In the genomic region with DNA sequence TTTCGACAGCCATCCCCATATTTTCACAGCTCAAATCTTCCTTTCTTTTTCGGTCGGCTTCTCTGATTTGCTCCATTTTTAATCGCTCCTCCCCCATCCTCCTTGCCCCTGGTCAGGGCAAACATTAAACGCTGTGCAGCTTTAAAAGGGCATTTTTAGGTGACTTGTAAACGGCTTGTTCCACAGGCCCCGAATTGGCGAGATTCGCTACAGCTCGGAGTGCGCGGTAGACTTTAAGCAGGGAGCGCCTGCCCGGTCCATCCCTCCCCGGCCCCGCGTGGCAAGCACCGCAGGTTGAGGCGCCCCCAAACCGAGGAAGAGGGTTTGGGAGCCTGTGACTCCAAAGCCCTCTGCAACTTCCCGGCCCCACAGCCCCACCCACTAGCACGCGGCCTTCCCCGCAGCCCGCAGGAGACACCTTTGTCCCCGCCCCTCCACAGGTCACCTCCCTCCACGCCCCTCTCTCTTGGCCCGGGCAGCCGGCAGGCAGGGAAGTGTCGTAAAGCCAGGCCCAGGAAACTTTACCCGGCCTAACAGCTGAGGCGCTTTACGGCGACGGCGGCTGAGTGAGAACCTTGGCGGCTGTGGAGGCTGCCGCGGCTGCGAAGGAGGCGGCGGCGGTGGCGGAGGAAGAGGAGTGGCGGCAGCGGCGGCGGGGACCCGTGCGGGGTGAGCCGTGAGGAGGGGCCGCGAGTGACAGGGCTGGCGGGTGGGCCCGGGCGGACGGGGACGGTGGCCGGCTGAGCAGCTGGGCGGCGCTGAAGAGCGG, we compare ENCODE assay signal across 8 cellular contexts. TPM values are rescaled to one million over a fixed set of nuclear protein-coding genes. Genes with fewer than 3 reads are reported as not detected.
DNase-seq lines count a peak whose midpoint lies in the region; TF ChIP-seq lines count a peak whose summit lies in the region.

Gene NAA30 (plus strand): TSS at position 550 of the 769 bp plus-strand sequence. CDS start 372 bp downstream, outside the sequence.

- no peaks in the 10 kb centered on the region for H3K27me3 Mint-ChIP-seq in activated naive CD4-positive, alpha-beta T cell treated with anti-CD3 and anti-CD28 coated beads for 36 hours (ENCODE audit: low read depth)

- peaks cover 11% of the 10 kb centered on the region for H3K36me3 Mint-ChIP-seq in activated naive CD4-positive, alpha-beta T cell treated with anti-CD3 and anti-CD28 coated beads for 36 hours (ENCODE audit: low read depth)

- DNase-seq in GM04504 (ENCODE audit: low read depth) (peak; percentile 86), HFF-Myc (ENCODE audit: extremely low read depth, low read depth) (peak; percentile 71), MV-4-11 (lab: John Stamatoyannopoulos, UW) (peak; percentile 80), SK-N-DZ (ENCODE audit: low spot score) (peak; percentile 91), globus pallidus (ENCODE audit: low spot score) (peak; percentile 81), nucleus accumbens (lab: John Stamatoyannopoulos, UW) (peak in 55 of 56 donors; percentile 39 to 93 (median 82)), superior temporal gyrus (ENCODE audit: extremely low spot score) (peak; percentile 77)
- peak; percentile 95 for DNase-seq in activated naive CD4-positive, alpha-beta T cell treated with anti-CD3 and anti-CD28 coated beads for 36 hours

- peak within 1 kb of the TSS; percentile 89 for H3K4me3 Mint-ChIP-seq in activated naive CD4-positive, alpha-beta T cell treated with anti-CD3 and anti-CD28 coated beads for 36 hours

- H3K4me3 ChIP-seq in HFF-Myc (replicated peaks; ENCODE audit: low read depth, low read length), result peak within 1 kb of the TSS; percentile 77

- CTCF ChIA-PET in activated naive CD4-positive, alpha-beta T cell treated with anti-CD3 and anti-CD28 coated beads for 36 hours (lab: Charles Lee), result interaction anchor here (0.7 to 1.3 kb wide), 3 partner anchors 10 to 142 kb away, joined by 3 read pairs; no protein-coding TSS in a partner anchor

- intact Hi-C loops in activated naive CD4-positive, alpha-beta T cell treated with anti-CD3 and anti-CD28 coated beads for 36 hours (cut with micrococcal nuclease), result loop anchor here (1.0 to 10.0 kb wide), 9 partner anchors 122 to 1808 kb away; partner anchors contain the start of genes AP5M1, ARID4A, DAAM1 and EXOC5

- no peaks in the 10 kb centered on the region for H3K9me3 Mint-ChIP-seq in activated naive CD4-positive, alpha-beta T cell treated with anti-CD3 and anti-CD28 coated beads for 36 hours

- H3K27ac Mint-ChIP-seq in activated naive CD4-positive, alpha-beta T cell treated with anti-CD3 and anti-CD28 coated beads for 36 hours, result peak within 1 kb of the TSS; percentile 93

- no peak for TF ChIP-seq CTCF in HFF-Myc (IDR thresholded peaks at IDR 0.05; ENCODE audit: low read depth, low read length, missing control alignments)

- peaks cover 35% of the 10 kb centered on the region for H3K4me1 Mint-ChIP-seq in activated naive CD4-positive, alpha-beta T cell treated with anti-CD3 and anti-CD28 coated beads for 36 hours (ENCODE audit: low read depth)

RNA-seq across cellular contexts. Expression of gene NAA30, which starts in this region (rescaled TPM):
- polyA plus RNA-seq in SK-N-DZ (2014; cell fraction: cytosol; rRNA removed), result 6.9 and 7.2 TPM in 2 replicates
- 3.3 and 4.0 TPM in 2 replicates for polyA plus RNA-seq in SK-N-DZ (2014; cell fraction: nucleus; rRNA removed)
- total RNA-seq in activated naive CD4-positive, alpha-beta T cell treated with anti-CD3 and anti-CD28 coated beads for 36 hours, result 10 to 100 TPM; 12.3 to 12.5 TPM

Comparison
In these comparisons a context has a peak if more than half of its experiments do, and no peak if none do; other contexts are left out.
1. Peak in every context shown above with its lines: DNase-seq and H3K4me3 ChIP-seq.